In the genomic region with DNA sequence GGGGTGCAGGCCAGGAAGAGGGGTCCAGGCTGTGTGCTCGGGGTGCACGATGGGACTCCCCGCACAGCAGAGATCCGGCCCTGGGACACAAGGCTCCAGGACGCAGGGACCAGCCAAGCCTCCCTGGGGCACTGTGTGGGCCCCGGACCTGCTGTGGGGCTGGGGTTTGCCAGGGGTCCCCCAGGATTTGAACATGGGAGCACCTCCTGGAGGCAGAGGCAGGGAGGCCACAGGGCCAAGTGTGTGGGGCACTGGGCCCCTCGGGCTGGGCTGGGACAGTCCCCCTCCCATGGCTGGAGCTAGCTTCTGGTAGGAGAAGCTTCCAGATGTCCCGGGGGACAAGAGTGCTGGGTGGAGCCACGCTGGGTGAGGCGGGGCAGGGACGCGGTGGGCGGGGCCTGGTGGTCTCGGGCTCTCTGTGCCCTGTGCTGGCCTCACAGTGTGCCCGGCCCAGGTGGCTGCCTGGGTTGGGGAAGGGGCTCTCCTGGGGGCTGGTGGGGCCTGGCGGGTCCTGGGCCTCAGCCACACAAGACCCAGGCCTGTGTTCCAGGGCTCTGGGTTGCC, we compare ENCODE assay signal across 3 cellular contexts.
TF ChIP-seq lines count a peak whose summit lies in the region.

No MANE protein-coding gene starts in this region.

TF ChIP-seq in SK-N-SH treated with all-trans-retinoic acid at 6 μM for 48 hours, 23 proteins besides CTCF, POLR2A, EP300 and RAD21:
- TF ChIP-seq OSR1 (CRISPR knock-in tag; IDR thresholded peaks at IDR 0.05) (no peak), ZC3H10 (CRISPR knock-in tag; IDR thresholded peaks at IDR 0.05) (no peak), ISL1 (CRISPR knock-in tag; IDR thresholded peaks at IDR 0.05) (no peak), PPARA (CRISPR knock-in tag; IDR thresholded peaks at IDR 0.05; ENCODE audit: borderline replicate concordance) (no peak), BACH2 (CRISPR knock-in tag; IDR thresholded peaks at IDR 0.05; ENCODE audit: borderline replicate concordance) (no peak), ZFP30 (CRISPR knock-in tag; IDR thresholded peaks at IDR 0.05) (no peak), ARNTL (CRISPR knock-in tag; IDR thresholded peaks at IDR 0.05; ENCODE audit: borderline replicate concordance, low read depth) (no peak), CSDC2 (CRISPR knock-in tag; IDR thresholded peaks at IDR 0.05) (no peak), TOX (CRISPR knock-in tag; IDR thresholded peaks at IDR 0.05; ENCODE audit: borderline replicate concordance) (no peak), ZNF8 (CRISPR knock-in tag; IDR thresholded peaks at IDR 0.05) (no peak), ZFP3 (CRISPR knock-in tag; IDR thresholded peaks at IDR 0.05) (no peak), ZNF70 (CRISPR knock-in tag; IDR thresholded peaks at IDR 0.05) (no peak)
- TF ChIP-seq, protein P1, sequence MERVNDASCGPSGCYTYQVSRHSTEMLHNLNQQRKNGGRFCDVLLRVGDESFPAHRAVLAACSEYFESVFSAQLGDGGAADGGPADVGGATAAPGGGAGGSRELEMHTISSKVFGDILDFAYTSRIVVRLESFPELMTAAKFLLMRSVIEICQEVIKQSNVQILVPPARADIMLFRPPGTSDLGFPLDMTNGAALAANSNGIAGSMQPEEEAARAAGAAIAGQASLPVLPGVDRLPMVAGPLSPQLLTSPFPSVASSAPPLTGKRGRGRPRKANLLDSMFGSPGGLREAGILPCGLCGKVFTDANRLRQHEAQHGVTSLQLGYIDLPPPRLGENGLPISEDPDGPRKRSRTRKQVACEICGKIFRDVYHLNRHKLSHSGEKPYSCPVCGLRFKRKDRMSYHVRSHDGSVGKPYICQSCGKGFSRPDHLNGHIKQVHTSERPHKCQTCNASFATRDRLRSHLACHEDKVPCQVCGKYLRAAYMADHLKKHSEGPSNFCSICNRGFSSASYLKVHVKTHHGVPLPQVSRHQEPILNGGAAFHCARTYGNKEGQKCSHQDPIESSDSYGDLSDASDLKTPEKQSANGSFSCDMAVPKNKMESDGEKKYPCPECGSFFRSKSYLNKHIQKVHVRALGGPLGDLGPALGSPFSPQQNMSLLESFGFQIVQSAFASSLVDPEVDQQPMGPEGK (CRISPR knock-in tag; IDR thresholded peaks at IDR 0.05; ENCODE audit: borderline replicate concordance) = no peak
- TF ChIP-seq, protein P2, sequence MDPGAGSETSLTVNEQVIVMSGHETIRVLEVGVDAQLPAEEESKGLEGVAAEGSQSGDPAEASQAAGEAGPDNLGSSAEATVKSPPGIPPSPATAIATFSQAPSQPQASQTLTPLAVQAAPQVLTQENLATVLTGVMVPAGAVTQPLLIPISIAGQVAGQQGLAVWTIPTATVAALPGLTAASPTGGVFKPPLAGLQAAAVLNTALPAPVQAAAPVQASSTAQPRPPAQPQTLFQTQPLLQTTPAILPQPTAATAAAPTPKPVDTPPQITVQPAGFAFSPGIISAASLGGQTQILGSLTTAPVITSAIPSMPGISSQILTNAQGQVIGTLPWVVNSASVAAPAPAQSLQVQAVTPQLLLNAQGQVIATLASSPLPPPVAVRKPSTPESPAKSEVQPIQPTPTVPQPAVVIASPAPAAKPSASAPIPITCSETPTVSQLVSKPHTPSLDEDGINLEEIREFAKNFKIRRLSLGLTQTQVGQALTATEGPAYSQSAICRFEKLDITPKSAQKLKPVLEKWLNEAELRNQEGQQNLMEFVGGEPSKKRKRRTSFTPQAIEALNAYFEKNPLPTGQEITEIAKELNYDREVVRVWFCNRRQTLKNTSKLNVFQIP (CRISPR knock-in tag; IDR thresholded peaks at IDR 0.05; ENCODE audit: borderline replicate concordance, low read depth) = no peak
TF ChIP-seq in SK-N-SH treated with all-trans-retinoic acid at 6 μM for 48 hours: peak in this region for 0.

TF ChIP-seq in SK-N-SH, 30 proteins besides CTCF, POLR2A, EP300 and RAD21 (continues in another document):
- TF ChIP-seq TAF1 (IDR thresholded peaks at IDR 0.05; ENCODE audit: borderline replicate concordance, low read depth, low read length) (no peak), NRF1 (IDR thresholded peaks at IDR 0.05; ENCODE audit: low read depth, low read length) (no peak), TEAD4 (IDR thresholded peaks at IDR 0.05; ENCODE audit: borderline replicate concordance, insufficient read depth) (no peak), EZH2phosphoT487 (IDR thresholded peaks at IDR 0.05; ENCODE audit: borderline replicate concordance, low read depth) (no peak), NFIC (IDR thresholded peaks at IDR 0.05; ENCODE audit: borderline replicate concordance) (no peak), TCF12 (IDR thresholded peaks at IDR 0.05) (no peak), GABPA (IDR thresholded peaks at IDR 0.05; ENCODE audit: low read depth) (no peak), RXRA (IDR thresholded peaks at IDR 0.05; ENCODE audit: borderline replicate concordance, low read depth) (no peak), POLR2AphosphoS5 (IDR thresholded peaks at IDR 0.05; ENCODE audit: low read depth, low read length) (no peak), MEF2A (IDR thresholded peaks at IDR 0.05; ENCODE audit: borderline replicate concordance, low read depth) (no peak)
- TF ChIP-seq, protein P3, sequence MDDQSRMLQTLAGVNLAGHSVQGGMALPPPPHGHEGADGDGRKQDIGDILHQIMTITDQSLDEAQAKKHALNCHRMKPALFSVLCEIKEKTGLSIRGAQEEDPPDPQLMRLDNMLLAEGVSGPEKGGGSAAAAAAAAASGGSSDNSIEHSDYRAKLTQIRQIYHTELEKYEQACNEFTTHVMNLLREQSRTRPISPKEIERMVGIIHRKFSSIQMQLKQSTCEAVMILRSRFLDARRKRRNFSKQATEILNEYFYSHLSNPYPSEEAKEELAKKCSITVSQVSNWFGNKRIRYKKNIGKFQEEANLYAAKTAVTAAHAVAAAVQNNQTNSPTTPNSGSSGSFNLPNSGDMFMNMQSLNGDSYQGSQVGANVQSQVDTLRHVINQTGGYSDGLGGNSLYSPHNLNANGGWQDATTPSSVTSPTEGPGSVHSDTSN (IDR thresholded peaks at IDR 0.05) = no peak
- TF ChIP-seq, protein P4, sequence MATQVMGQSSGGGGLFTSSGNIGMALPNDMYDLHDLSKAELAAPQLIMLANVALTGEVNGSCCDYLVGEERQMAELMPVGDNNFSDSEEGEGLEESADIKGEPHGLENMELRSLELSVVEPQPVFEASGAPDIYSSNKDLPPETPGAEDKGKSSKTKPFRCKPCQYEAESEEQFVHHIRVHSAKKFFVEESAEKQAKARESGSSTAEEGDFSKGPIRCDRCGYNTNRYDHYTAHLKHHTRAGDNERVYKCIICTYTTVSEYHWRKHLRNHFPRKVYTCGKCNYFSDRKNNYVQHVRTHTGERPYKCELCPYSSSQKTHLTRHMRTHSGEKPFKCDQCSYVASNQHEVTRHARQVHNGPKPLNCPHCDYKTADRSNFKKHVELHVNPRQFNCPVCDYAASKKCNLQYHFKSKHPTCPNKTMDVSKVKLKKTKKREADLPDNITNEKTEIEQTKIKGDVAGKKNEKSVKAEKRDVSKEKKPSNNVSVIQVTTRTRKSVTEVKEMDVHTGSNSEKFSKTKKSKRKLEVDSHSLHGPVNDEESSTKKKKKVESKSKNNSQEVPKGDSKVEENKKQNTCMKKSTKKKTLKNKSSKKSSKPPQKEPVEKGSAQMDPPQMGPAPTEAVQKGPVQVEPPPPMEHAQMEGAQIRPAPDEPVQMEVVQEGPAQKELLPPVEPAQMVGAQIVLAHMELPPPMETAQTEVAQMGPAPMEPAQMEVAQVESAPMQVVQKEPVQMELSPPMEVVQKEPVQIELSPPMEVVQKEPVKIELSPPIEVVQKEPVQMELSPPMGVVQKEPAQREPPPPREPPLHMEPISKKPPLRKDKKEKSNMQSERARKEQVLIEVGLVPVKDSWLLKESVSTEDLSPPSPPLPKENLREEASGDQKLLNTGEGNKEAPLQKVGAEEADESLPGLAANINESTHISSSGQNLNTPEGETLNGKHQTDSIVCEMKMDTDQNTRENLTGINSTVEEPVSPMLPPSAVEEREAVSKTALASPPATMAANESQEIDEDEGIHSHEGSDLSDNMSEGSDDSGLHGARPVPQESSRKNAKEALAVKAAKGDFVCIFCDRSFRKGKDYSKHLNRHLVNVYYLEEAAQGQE (IDR thresholded peaks at IDR 0.05; ENCODE audit: low read depth, low read length) = no peak
- TF ChIP-seq, protein P5, sequence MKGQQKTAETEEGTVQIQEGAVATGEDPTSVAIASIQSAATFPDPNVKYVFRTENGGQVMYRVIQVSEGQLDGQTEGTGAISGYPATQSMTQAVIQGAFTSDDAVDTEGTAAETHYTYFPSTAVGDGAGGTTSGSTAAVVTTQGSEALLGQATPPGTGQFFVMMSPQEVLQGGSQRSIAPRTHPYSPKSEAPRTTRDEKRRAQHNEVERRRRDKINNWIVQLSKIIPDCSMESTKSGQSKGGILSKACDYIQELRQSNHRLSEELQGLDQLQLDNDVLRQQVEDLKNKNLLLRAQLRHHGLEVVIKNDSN (IDR thresholded peaks at IDR 0.05; ENCODE audit: borderline replicate concordance, low read depth) = no peak
- TF ChIP-seq, protein P6, sequence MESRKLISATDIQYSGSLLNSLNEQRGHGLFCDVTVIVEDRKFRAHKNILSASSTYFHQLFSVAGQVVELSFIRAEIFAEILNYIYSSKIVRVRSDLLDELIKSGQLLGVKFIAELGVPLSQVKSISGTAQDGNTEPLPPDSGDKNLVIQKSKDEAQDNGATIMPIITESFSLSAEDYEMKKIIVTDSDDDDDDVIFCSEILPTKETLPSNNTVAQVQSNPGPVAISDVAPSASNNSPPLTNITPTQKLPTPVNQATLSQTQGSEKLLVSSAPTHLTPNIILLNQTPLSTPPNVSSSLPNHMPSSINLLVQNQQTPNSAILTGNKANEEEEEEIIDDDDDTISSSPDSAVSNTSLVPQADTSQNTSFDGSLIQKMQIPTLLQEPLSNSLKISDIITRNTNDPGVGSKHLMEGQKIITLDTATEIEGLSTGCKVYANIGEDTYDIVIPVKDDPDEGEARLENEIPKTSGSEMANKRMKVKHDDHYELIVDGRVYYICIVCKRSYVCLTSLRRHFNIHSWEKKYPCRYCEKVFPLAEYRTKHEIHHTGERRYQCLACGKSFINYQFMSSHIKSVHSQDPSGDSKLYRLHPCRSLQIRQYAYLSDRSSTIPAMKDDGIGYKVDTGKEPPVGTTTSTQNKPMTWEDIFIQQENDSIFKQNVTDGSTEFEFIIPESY (IDR thresholded peaks at IDR 0.05; ENCODE audit: borderline replicate concordance, low read depth) = no peak

TF ChIP-seq in K562, 482 proteins besides CTCF, POLR2A, EP300 and RAD21 (continues in another document):
- no peak for TF ChIP-seq JUND (IDR thresholded peaks at IDR 0.05; ENCODE audit: borderline replicate concordance, low read depth, low read length)
- no peak for TF ChIP-seq JUND (tag; IDR thresholded peaks at IDR 0.05; ENCODE audit: borderline replicate concordance, low read depth, low read length)
- TF ChIP-seq, protein P7, sequence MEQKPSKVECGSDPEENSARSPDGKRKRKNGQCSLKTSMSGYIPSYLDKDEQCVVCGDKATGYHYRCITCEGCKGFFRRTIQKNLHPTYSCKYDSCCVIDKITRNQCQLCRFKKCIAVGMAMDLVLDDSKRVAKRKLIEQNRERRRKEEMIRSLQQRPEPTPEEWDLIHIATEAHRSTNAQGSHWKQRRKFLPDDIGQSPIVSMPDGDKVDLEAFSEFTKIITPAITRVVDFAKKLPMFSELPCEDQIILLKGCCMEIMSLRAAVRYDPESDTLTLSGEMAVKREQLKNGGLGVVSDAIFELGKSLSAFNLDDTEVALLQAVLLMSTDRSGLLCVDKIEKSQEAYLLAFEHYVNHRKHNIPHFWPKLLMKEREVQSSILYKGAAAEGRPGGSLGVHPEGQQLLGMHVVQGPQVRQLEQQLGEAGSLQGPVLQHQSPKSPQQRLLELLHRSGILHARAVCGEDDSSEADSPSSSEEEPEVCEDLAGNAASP (IDR thresholded peaks at IDR 0.05) = no peak
- no peak for TF ChIP-seq XRCC4 (IDR thresholded peaks at IDR 0.05; ENCODE audit: extremely low read depth, insufficient read depth, insufficient read length)
- TF ChIP-seq, protein P8, sequence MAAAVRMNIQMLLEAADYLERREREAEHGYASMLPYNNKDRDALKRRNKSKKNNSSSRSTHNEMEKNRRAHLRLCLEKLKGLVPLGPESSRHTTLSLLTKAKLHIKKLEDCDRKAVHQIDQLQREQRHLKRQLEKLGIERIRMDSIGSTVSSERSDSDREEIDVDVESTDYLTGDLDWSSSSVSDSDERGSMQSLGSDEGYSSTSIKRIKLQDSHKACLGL (CRISPR knock-in tag; IDR thresholded peaks at IDR 0.05; ENCODE audit: borderline replicate concordance, poor library complexity, severe bottlenecking) = no peak
- 0 out of 2 replicates have a peak, but pooled peaks have one; percentile 9 for TF ChIP-seq CBFB (CRISPR knock-in tag; IDR thresholded peaks at IDR 0.05)
- TF ChIP-seq SMARCA4 (IDR thresholded peaks at IDR 0.05) = no peak
- TF ChIP-seq MEF2D (tag; conservative IDR thresholded peaks at IDR 0.05; ENCODE audit: low read depth) = no peak
- TF ChIP-seq, protein P9, sequence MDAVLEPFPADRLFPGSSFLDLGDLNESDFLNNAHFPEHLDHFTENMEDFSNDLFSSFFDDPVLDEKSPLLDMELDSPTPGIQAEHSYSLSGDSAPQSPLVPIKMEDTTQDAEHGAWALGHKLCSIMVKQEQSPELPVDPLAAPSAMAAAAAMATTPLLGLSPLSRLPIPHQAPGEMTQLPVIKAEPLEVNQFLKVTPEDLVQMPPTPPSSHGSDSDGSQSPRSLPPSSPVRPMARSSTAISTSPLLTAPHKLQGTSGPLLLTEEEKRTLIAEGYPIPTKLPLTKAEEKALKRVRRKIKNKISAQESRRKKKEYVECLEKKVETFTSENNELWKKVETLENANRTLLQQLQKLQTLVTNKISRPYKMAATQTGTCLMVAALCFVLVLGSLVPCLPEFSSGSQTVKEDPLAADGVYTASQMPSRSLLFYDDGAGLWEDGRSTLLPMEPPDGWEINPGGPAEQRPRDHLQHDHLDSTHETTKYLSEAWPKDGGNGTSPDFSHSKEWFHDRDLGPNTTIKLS (IDR thresholded peaks at IDR 0.05; ENCODE audit: borderline replicate concordance, low read depth) = no peak
- TF ChIP-seq RBM22 (IDR thresholded peaks at IDR 0.05; ENCODE audit: low read depth, low read length, poor library complexity, severe bottlenecking) = peak; percentile 54
- no peak for TF ChIP-seq ZNF23 (CRISPR knock-in tag; IDR thresholded peaks at IDR 0.05)
- 0 out of 2 replicates have a peak, but pooled peaks have one; percentile 6 for TF ChIP-seq ZFX (CRISPR knock-in tag; IDR thresholded peaks at IDR 0.05)
- peak; percentile 7 for TF ChIP-seq POLR2G (IDR thresholded peaks at IDR 0.05; ENCODE audit: low read depth, low read length)
- no peak for TF ChIP-seq SMAD1 (IDR thresholded peaks at IDR 0.05; ENCODE audit: low read depth, low read length, partially characterized antibody)
- TF ChIP-seq ZBED1 (IDR thresholded peaks at IDR 0.05) = no peak
- TF ChIP-seq RBM34 (IDR thresholded peaks at IDR 0.05; ENCODE audit: borderline replicate concordance, insufficient read depth, low read length) = no peak
- TF ChIP-seq, protein P10, sequence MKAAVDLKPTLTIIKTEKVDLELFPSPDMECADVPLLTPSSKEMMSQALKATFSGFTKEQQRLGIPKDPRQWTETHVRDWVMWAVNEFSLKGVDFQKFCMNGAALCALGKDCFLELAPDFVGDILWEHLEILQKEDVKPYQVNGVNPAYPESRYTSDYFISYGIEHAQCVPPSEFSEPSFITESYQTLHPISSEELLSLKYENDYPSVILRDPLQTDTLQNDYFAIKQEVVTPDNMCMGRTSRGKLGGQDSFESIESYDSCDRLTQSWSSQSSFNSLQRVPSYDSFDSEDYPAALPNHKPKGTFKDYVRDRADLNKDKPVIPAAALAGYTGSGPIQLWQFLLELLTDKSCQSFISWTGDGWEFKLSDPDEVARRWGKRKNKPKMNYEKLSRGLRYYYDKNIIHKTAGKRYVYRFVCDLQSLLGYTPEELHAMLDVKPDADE (conservative IDR thresholded peaks at IDR 0.05; ENCODE audit: control insufficient read depth, low read depth, low read length) = no peak
- TF ChIP-seq OTX1 (CRISPR knock-in tag; IDR thresholded peaks at IDR 0.05) = no peak
- TF ChIP-seq ERF (CRISPR knock-in tag; IDR thresholded peaks at IDR 0.05) = no peak
- TF ChIP-seq, protein P11, sequence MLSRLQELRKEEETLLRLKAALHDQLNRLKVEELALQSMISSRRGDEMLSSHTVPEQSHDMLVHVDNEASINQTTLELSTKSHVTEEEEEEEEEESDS (CRISPR knock-in tag; IDR thresholded peaks at IDR 0.05) = no peak
- TF ChIP-seq, protein P12, sequence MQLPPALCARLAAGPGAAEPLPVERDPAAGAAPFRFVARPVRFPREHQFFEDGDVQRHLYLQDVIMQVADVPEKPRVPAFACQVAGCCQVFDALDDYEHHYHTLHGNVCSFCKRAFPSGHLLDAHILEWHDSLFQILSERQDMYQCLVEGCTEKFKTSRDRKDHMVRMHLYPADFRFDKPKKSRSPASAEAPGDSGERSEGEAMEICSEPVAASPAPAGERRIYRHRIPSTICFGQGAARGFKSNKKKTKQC (CRISPR knock-in tag; IDR thresholded peaks at IDR 0.05) = no peak
